Comparison of ENCODE assay signal across 2 cellular contexts in the genomic region with DNA sequence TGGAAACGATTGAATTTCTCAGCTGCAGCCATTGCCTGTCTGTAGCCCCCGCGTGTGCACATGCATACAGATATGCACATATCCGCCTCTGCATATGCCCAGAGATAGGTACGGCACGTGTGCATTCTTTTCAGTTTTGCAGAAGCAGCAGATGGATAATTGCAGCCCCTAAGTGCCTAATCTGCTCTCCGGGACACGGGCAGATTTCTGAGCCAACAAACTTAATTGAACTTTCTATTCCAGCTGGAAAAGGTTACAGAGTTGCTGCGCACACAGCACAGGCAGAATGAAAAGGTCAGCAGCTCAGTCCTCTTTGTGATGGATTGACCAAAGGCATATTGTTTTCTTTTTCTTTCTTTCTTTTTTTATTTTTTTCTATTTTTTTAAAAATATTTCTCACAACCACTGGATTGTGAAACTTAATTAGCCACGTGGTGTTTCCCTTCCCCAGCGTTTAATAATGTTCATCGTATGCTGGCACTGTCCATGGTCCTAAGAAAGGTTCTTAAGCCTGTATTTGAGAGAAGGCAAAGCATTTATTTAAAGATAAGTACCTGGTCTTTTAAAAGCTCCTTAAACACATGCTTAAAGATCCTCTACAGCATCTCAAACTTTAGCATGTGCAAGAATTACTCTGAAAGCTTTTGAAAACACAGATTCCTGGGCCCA.
TF ChIP-seq lines count a peak whose summit lies in the region.

No MANE protein-coding gene starts in this region.

TF ChIP-seq in SK-N-SH, 30 proteins besides CTCF, POLR2A, EP300 and RAD21 (continued from another document):
- TF ChIP-seq, protein P1, sequence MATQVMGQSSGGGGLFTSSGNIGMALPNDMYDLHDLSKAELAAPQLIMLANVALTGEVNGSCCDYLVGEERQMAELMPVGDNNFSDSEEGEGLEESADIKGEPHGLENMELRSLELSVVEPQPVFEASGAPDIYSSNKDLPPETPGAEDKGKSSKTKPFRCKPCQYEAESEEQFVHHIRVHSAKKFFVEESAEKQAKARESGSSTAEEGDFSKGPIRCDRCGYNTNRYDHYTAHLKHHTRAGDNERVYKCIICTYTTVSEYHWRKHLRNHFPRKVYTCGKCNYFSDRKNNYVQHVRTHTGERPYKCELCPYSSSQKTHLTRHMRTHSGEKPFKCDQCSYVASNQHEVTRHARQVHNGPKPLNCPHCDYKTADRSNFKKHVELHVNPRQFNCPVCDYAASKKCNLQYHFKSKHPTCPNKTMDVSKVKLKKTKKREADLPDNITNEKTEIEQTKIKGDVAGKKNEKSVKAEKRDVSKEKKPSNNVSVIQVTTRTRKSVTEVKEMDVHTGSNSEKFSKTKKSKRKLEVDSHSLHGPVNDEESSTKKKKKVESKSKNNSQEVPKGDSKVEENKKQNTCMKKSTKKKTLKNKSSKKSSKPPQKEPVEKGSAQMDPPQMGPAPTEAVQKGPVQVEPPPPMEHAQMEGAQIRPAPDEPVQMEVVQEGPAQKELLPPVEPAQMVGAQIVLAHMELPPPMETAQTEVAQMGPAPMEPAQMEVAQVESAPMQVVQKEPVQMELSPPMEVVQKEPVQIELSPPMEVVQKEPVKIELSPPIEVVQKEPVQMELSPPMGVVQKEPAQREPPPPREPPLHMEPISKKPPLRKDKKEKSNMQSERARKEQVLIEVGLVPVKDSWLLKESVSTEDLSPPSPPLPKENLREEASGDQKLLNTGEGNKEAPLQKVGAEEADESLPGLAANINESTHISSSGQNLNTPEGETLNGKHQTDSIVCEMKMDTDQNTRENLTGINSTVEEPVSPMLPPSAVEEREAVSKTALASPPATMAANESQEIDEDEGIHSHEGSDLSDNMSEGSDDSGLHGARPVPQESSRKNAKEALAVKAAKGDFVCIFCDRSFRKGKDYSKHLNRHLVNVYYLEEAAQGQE (IDR thresholded peaks at IDR 0.05; ENCODE audit: low read depth, low read length): peak; percentile 60; the same call in 1 of the 2 replicates
- no peak for TF ChIP-seq SIN3A (IDR thresholded peaks at IDR 0.05; ENCODE audit: borderline replicate concordance, low read depth, low read length)

TF ChIP-seq in SK-N-SH treated with all-trans-retinoic acid at 6 μM for 48 hours, 23 proteins besides CTCF, POLR2A, EP300 and RAD21 (continued from another document):
- TF ChIP-seq, protein P2, sequence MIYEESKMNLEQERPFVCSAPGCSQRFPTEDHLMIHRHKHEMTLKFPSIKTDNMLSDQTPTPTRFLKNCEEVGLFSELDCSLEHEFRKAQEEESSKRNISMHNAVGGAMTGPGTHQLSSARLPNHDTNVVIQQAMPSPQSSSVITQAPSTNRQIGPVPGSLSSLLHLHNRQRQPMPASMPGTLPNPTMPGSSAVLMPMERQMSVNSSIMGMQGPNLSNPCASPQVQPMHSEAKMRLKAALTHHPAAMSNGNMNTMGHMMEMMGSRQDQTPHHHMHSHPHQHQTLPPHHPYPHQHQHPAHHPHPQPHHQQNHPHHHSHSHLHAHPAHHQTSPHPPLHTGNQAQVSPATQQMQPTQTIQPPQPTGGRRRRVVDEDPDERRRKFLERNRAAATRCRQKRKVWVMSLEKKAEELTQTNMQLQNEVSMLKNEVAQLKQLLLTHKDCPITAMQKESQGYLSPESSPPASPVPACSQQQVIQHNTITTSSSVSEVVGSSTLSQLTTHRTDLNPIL (CRISPR knock-in tag; IDR thresholded peaks at IDR 0.05; ENCODE audit: low read depth): no peak
- no peak for TF ChIP-seq TOX (CRISPR knock-in tag; IDR thresholded peaks at IDR 0.05; ENCODE audit: borderline replicate concordance)
- TF ChIP-seq ZNF8 (CRISPR knock-in tag; IDR thresholded peaks at IDR 0.05): no peak
